Comparison of ENCODE assay signal across 11 cellular contexts in the genomic region with DNA sequence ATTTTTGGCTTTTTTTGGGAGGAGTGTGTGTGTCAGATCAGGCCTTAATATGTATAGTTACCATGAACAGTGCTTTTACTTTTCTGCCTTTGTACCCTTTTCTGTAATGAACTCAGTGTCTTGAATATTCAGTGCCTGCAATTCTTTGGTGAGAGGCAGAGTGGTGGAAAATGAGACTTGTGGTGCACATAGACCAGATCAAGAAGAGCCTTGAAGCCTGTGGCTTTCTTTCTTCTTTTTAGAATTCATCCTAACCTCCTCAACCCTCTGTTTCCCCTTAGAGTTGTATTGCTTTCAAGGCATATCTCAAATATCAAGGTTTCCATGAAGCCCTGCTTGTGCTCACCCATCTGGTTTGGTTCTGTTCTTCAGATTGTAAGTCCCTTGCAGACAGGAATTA. TPM values are rescaled to one million over a fixed set of nuclear protein-coding genes. Genes with fewer than 3 reads are reported as not detected.
DNase-seq lines count a peak whose midpoint lies in the region; ATAC-seq and TF ChIP-seq lines count a peak whose summit lies in the region.
"Had no signal": no experiment of that assay in that cellular context is flagged by ENCODE, and none has a peak within 500 bp of the region (broad histone marks: within the 10 kb centered on the region; RNA-seq: fewer than 3 reads in every experiment).

No MANE protein-coding gene starts in this region.

- H4K20me1 ChIP-seq in hepatocyte (ENCODE audit: insufficient read depth, poor library complexity, severe bottlenecking) = peaks cover 60% of the 10 kb centered on the region

- peak overlapping the region; percentile 89 for H3K4me2 ChIP-seq in hepatocyte

- TF ChIP-seq POLR2A in sigmoid colon (IDR thresholded peaks at IDR 0.05) = no peak

- no peaks in the 10 kb centered on the region for H3K9me3 ChIP-seq in hepatocyte (ENCODE audit: low read depth)
- H3K9me3 ChIP-seq in thoracic aorta = no peaks in the 10 kb centered on the region
- no peaks in the 10 kb centered on the region for H3K9me3 ChIP-seq in sigmoid colon

- H3K4me3 Mint-ChIP-seq in activated naive CD4-positive, alpha-beta T cell treated with anti-CD3 and anti-CD28 coated beads, Interleukin-2, amount 10 ng/mL, durations not matched to agents 7 days and 5 days = peak overlapping the region; percentile 98
- H3K4me3 Mint-ChIP-seq in activated CD8-positive, alpha-beta T cell treated with anti-CD3 and anti-CD28 coated beads, Interleukin-2, amount 10 ng/mL, durations not matched to agents 7 days and 5 days = peak overlapping the region; percentile 92

- H3K9me2 ChIP-seq in hepatocyte (replicated peaks; ENCODE audit: insufficient read depth) = no peaks in the 10 kb centered on the region

- intact Hi-C loops in sigmoid colon (cut with DNase I) = no loop called here

- no peak overlapping the region for H2AFZ ChIP-seq in hepatocyte

- H3K4me3 ChIP-seq in hepatocyte (peak overlapping the region; percentile 11), thoracic aorta (peak overlapping the region; percentile 93), sigmoid colon (peak overlapping the region in 2 of 4 donors; percentile 77 to 95)

- peaks cover 75% of the 10 kb centered on the region for H3K79me2 ChIP-seq in hepatocyte

- H3K27me3 Mint-ChIP-seq in activated naive CD4-positive, alpha-beta T cell treated with anti-CD3 and anti-CD28 coated beads, Interleukin-2, amount 10 ng/mL, durations not matched to agents 7 days and 5 days = no peaks in the 10 kb centered on the region
- H3K27me3 Mint-ChIP-seq in activated CD8-positive, alpha-beta T cell treated with anti-CD3 and anti-CD28 coated beads, Interleukin-2, amount 10 ng/mL, durations not matched to agents 7 days and 5 days (ENCODE audit: low read depth) = no peaks in the 10 kb centered on the region

- peaks cover 21% of the 10 kb centered on the region for H3K4me1 ChIP-seq in hepatocyte (ENCODE audit: insufficient read depth)
- peaks cover 25 to 48% of the 10 kb centered on the region in 2 donors for H3K4me1 ChIP-seq in thoracic aorta (ENCODE audit: control insufficient read depth in 1 of 2, low read depth in 2 of 2)
- peaks cover 0 to 52% (median 49%) of the 10 kb centered on the region in 4 donors for H3K4me1 ChIP-seq in sigmoid colon

- peaks cover 54% of the 10 kb centered on the region for H3K4me1 Mint-ChIP-seq in activated naive CD4-positive, alpha-beta T cell treated with anti-CD3 and anti-CD28 coated beads, Interleukin-2, amount 10 ng/mL, durations not matched to agents 7 days and 5 days
- peaks cover 48% of the 10 kb centered on the region for H3K4me1 Mint-ChIP-seq in activated CD8-positive, alpha-beta T cell treated with anti-CD3 and anti-CD28 coated beads, Interleukin-2, amount 10 ng/mL, durations not matched to agents 7 days and 5 days (ENCODE audit: low read depth)

- peak overlapping the region; percentile 80 for H3K27ac Mint-ChIP-seq in activated naive CD4-positive, alpha-beta T cell treated with anti-CD3 and anti-CD28 coated beads, Interleukin-2, amount 10 ng/mL, durations not matched to agents 7 days and 5 days
- peak overlapping the region; percentile 60 for H3K27ac Mint-ChIP-seq in activated CD8-positive, alpha-beta T cell treated with anti-CD3 and anti-CD28 coated beads, Interleukin-2, amount 10 ng/mL, durations not matched to agents 7 days and 5 days

- peaks cover 1% of the 10 kb centered on the region for H3K9me3 Mint-ChIP-seq in activated naive CD4-positive, alpha-beta T cell treated with anti-CD3 and anti-CD28 coated beads, Interleukin-2, amount 10 ng/mL, durations not matched to agents 7 days and 5 days
- no peaks in the 10 kb centered on the region for H3K9me3 Mint-ChIP-seq in activated CD8-positive, alpha-beta T cell treated with anti-CD3 and anti-CD28 coated beads, Interleukin-2, amount 10 ng/mL, durations not matched to agents 7 days and 5 days (ENCODE audit: insufficient read depth)

- CTCF ChIA-PET in activated naive CD4-positive, alpha-beta T cell treated with anti-CD3 and anti-CD28 coated beads, Interleukin-2, amount 10 ng/mL, durations not matched to agents 7 days and 5 days (lab: Charles Lee) = no interaction called here
- CTCF ChIA-PET in activated CD8-positive, alpha-beta T cell treated with anti-CD3 and anti-CD28 coated beads, Interleukin-2, amount 10 ng/mL, durations not matched to agents 7 days and 5 days (lab: Charles Lee) = no interaction called here

- peak; percentile 22 for ATAC-seq in activated CD8-positive, alpha-beta T cell treated with anti-CD3 and anti-CD28 coated beads, Interleukin-2, amount 10 ng/mL, durations not matched to agents 7 days and 5 days
- no peak for ATAC-seq in thoracic aorta (ENCODE audit: insufficient number of reproducible peaks, low FRiP score, low read depth)
- no peak for ATAC-seq in HG02678 (IDR thresholded peaks at IDR 0.05; ENCODE audit: unreplicated experiment)
- ATAC-seq: esophagus mucosa, sciatic nerve had no signal

- TF ChIP-seq CTCF in hepatocyte (IDR thresholded peaks at IDR 0.05; ENCODE audit: poor library complexity) (no peak), thoracic aorta (IDR thresholded peaks at IDR 0.05) (no peak), sigmoid colon (IDR thresholded peaks at IDR 0.05) (no peak)

- no peak for TF ChIP-seq EP300 in sigmoid colon (IDR thresholded peaks at IDR 0.05)

- H3K36me3 Mint-ChIP-seq in activated naive CD4-positive, alpha-beta T cell treated with anti-CD3 and anti-CD28 coated beads, Interleukin-2, amount 10 ng/mL, durations not matched to agents 7 days and 5 days = peaks cover 38% of the 10 kb centered on the region
- H3K36me3 Mint-ChIP-seq in activated CD8-positive, alpha-beta T cell treated with anti-CD3 and anti-CD28 coated beads, Interleukin-2, amount 10 ng/mL, durations not matched to agents 7 days and 5 days (ENCODE audit: low read depth) = peaks cover 43% of the 10 kb centered on the region

- H3K27me3 ChIP-seq in hepatocyte (no peaks in the 10 kb centered on the region), thoracic aorta (replicated peaks; ENCODE audit: insufficient read depth) (no peaks in the 10 kb centered on the region), sigmoid colon (no peaks in the 10 kb centered on the region)

- POLR2A ChIA-PET in activated CD8-positive, alpha-beta T cell treated with anti-CD3 and anti-CD28 coated beads, Interleukin-2, amount 10 ng/mL, durations not matched to agents 7 days and 5 days (lab: Charles Lee) = no interaction called here

- DNase-seq in activated naive CD4-positive, alpha-beta T cell treated with anti-CD3 and anti-CD28 coated beads, Interleukin-2, amount 10 ng/mL, durations not matched to agents 7 days and 5 days = peak; percentile 33
- DNase-seq in activated naive CD4-positive, alpha-beta T cell (lab: John Stamatoyannopoulos, UW) = no peak
- peak; percentile 33 for DNase-seq in activated CD8-positive, alpha-beta T cell treated with anti-CD3 and anti-CD28 coated beads, Interleukin-2, amount 10 ng/mL, durations not matched to agents 7 days and 5 days
- no peak for DNase-seq in hepatocyte (ENCODE audit: low spot score)
- no peak for DNase-seq in thoracic aorta (ENCODE audit: low spot score)
- DNase-seq in stimulated activated CD8-positive, alpha-beta memory T cell treated with anti-CD3 and anti-CD28 coated beads, Interleukin-4, amount 100 ng/mL, for 48 hours = no peak
- no peak for DNase-seq in sigmoid colon
- DNase-seq: T-helper 9 cell had no signal

- H3K27ac ChIP-seq in hepatocyte = no peak overlapping the region
- H3K27ac ChIP-seq in thoracic aorta = no peak overlapping the region
- H3K27ac ChIP-seq in sigmoid colon = no peak overlapping the region

- H3K36me3 ChIP-seq in hepatocyte (replicated peaks; ENCODE audit: insufficient read depth, low read depth) (no peaks in the 10 kb centered on the region), thoracic aorta (no peaks in the 10 kb centered on the region), sigmoid colon (no peaks in the 10 kb centered on the region)

RNA-seq across cellular contexts. Expression of a gene that starts 2.6 kb away (rescaled TPM):
- total RNA-seq in activated CD8-positive, alpha-beta T cell treated with anti-CD3 and anti-CD28 coated beads, Interleukin-2, amount 10 ng/mL, durations not matched to agents 7 days and 5 days = 10 to 100 TPM; 58.2 to 58.4 TPM
- total RNA-seq in hepatocyte (31.5 and 44.8 TPM in 2 replicates), thoracic aorta (10 to 100 TPM; 48.2 to 61.6 TPM), sigmoid colon (10 to 100 TPM; 40.3 to 58.7 (median 40.6) TPM)
- polyA plus RNA-seq in hepatocyte (20.2 and 21.2 TPM in 2 replicates), sigmoid colon (10 to 100 TPM in 1 of 3 donors, 1 to 10 TPM in 2; 7.2 to 23.6 (median 7.2) TPM)

RNA-seq across cellular contexts. Expression of a gene that starts 52.8 kb away (rescaled TPM):
- 10 to 100 TPM; 64.1 to 64.2 TPM for total RNA-seq in activated CD8-positive, alpha-beta T cell treated with anti-CD3 and anti-CD28 coated beads, Interleukin-2, amount 10 ng/mL, durations not matched to agents 7 days and 5 days
- 32.9 and 43.6 TPM in 2 replicates for total RNA-seq in hepatocyte
- polyA plus RNA-seq in hepatocyte = 11.3 and 12.3 TPM in 2 replicates
- total RNA-seq in thoracic aorta = 10 to 100 TPM; 31.8 to 32.5 TPM
- total RNA-seq in sigmoid colon = 10 to 100 TPM; 18.6 to 35.7 (median 28.3) TPM
- 10 to 100 TPM; 22.2 to 32.3 (median 23.4) TPM for polyA plus RNA-seq in sigmoid colon

RNA-seq across cellular contexts. Expression of a gene that starts 52.8 kb away (rescaled TPM):
- 10 to 100 TPM; 44.1 to 44.9 TPM for total RNA-seq in activated CD8-positive, alpha-beta T cell treated with anti-CD3 and anti-CD28 coated beads, Interleukin-2, amount 10 ng/mL, durations not matched to agents 7 days and 5 days
- total RNA-seq in hepatocyte (31.7 and 41.3 TPM in 2 replicates), thoracic aorta (10 to 100 TPM; 29.6 to 51.4 TPM), sigmoid colon (10 to 100 TPM; 11.7 to 16.6 (median 14.3) TPM)
- polyA plus RNA-seq in hepatocyte (11.4 and 13.9 TPM in 2 replicates), sigmoid colon (10 to 100 TPM in 2 of 3 donors, 1 to 10 TPM in 1; 4.8 to 20.2 (median 10.4) TPM)

Comparison
In these comparisons a context has a peak if more than half of its experiments do, and no peak if none do; other contexts are left out.
1. DNase-seq: peak in activated naive CD4-positive, alpha-beta T cell treated with anti-CD3 and anti-CD28 coated beads, Interleukin-2, amount 10 ng/mL, durations not matched to agents 7 days and 5 days (single experiment) and activated CD8-positive, alpha-beta T cell treated with anti-CD3 and anti-CD28 coated beads, Interleukin-2, amount 10 ng/mL, durations not matched to agents 7 days and 5 days (single experiment); none in activated naive CD4-positive, alpha-beta T cell (0 of 4), hepatocyte (single experiment), thoracic aorta (single experiment), stimulated activated CD8-positive, alpha-beta memory T cell treated with anti-CD3 and anti-CD28 coated beads, Interleukin-4, amount 100 ng/mL, for 48 hours (single experiment) and sigmoid colon (single experiment).